24 cellular contexts compared by ENCODE assay signal in genomic region chr12:121875582-121875981, GRCh38. TPM values are rescaled to one million over a fixed set of nuclear protein-coding genes. Genes with fewer than 3 reads are reported as not detected.
DNase-seq lines count a peak whose midpoint lies in the region; ATAC-seq and TF ChIP-seq lines count a peak whose summit lies in the region.
"Had no signal": no experiment of that assay in that cellular context is flagged by ENCODE, and none has a peak within 500 bp of the region (broad histone marks: within the 10 kb centered on the region; RNA-seq: fewer than 3 reads in every experiment).

No MANE protein-coding gene starts in this region.

- no peaks in the 10 kb centered on the region for H3K9me3 Mint-ChIP-seq in stimulated activated naive B cell treated with anti-CD40 and anti-IgM and Interleukin-4, amounts not matched to agents 10 μg/mL and 1 μg/mL and 100 μg/mL, for 72 hours
- H3K9me3 Mint-ChIP-seq: CD4-positive, alpha-beta memory T cell; CD4-positive, CD25-positive, alpha-beta regulatory T cell; CD8-positive, alpha-beta memory T cell had no signal

- H3K27ac Mint-ChIP-seq in stimulated activated naive B cell treated with anti-CD40 and anti-IgM and Interleukin-4, amounts not matched to agents 10 μg/mL and 1 μg/mL and 100 μg/mL, for 72 hours, result no peak overlapping the region

- no peaks in the 10 kb centered on the region for H3K9me3 ChIP-seq in liver (ENCODE audit: control insufficient read depth in 4 of 4, low read length in 3 of 4)
- H3K9me3 ChIP-seq in neutrophil, result no peaks in the 10 kb centered on the region
- no peaks in the 10 kb centered on the region for H3K9me3 ChIP-seq in lower lobe of right lung
- H3K9me3 ChIP-seq: A549, BE2C, BLaER1 had no signal

- TF ChIP-seq RAD21 in liver (IDR thresholded peaks at IDR 0.05), result peak in 1 of 2 donors; percentile 5

- peak overlapping the region; percentile 76 to 82 for H3K27ac ChIP-seq in liver (ENCODE audit: low read depth in 1 of 2, low read length in 2 of 2)
- peak overlapping the region; percentile 83 for H3K27ac ChIP-seq in neutrophil
- no peak overlapping the region for H3K27ac ChIP-seq in lower lobe of right lung
- H3K27ac ChIP-seq: 22Rv1, A549, BLaER1 had no signal

- no peaks in the 10 kb centered on the region for H3K36me3 Mint-ChIP-seq in stimulated activated naive B cell treated with anti-CD40 and anti-IgM and Interleukin-4, amounts not matched to agents 10 μg/mL and 1 μg/mL and 100 μg/mL, for 72 hours
- H3K36me3 Mint-ChIP-seq: CD4-positive, alpha-beta memory T cell; CD4-positive, CD25-positive, alpha-beta regulatory T cell; CD8-positive, alpha-beta memory T cell had no signal

- DNase-seq in left lobe of liver (ENCODE audit: low spot score), result no peak
- DNase-seq in lower lobe of right lung, result no peak
- DNase-seq in stimulated activated naive B cell treated with anti-CD40 and anti-IgM and Interleukin-4, amounts not matched to agents 10 μg/mL and 1 μg/mL and 100 μg/mL, for 72 hours, result no peak
- DNase-seq: BE2C; C1 segment of cervical spinal cord; CD4-positive, alpha-beta memory T cell; CD4-positive, CD25-positive, alpha-beta regulatory T cell; CD8-positive, alpha-beta memory T cell; COR-L47; DMS 273 treated with DMSO at 0.1 percent for 48 hours; DMS153; DMS53; DMS79; DND-41; EL; GDM1 had no signal

- H3K27me3 Mint-ChIP-seq in stimulated activated naive B cell treated with anti-CD40 and anti-IgM and Interleukin-4, amounts not matched to agents 10 μg/mL and 1 μg/mL and 100 μg/mL, for 72 hours, result no peaks in the 10 kb centered on the region
- H3K27me3 Mint-ChIP-seq: CD4-positive, alpha-beta memory T cell; CD4-positive, CD25-positive, alpha-beta regulatory T cell; CD8-positive, alpha-beta memory T cell had no signal

- WGBS in liver, result 38% methylated on average over 6 of the region's 6 CpGs

- no peak overlapping the region for H3K4me3 ChIP-seq in liver (ENCODE audit: low read depth in 1 of 3, low read length in 3 of 3)
- H3K4me3 ChIP-seq in neutrophil (ENCODE audit: low read depth in 1 of 2, low read length in 1 of 2), result no peak overlapping the region
- no peak overlapping the region for H3K4me3 ChIP-seq in lower lobe of right lung
- H3K4me3 ChIP-seq: A549, BLaER1, GM12878 had no signal

- intact Hi-C loops in lower lobe of right lung (cut with DNase I), result no loop called here

- H3K36me3 ChIP-seq in liver (ENCODE audit: control insufficient read depth in 4 of 4, insufficient read depth in 3 of 4, low read depth in 1 of 4, low read length in 3 of 4) (no peaks in the 10 kb centered on the region), neutrophil (no peaks in the 10 kb centered on the region), lower lobe of right lung (no peaks in the 10 kb centered on the region)
- H3K36me3 ChIP-seq: BE2C, BLaER1 had no signal

- no peak overlapping the region for H3K4me3 Mint-ChIP-seq in stimulated activated naive B cell treated with anti-CD40 and anti-IgM and Interleukin-4, amounts not matched to agents 10 μg/mL and 1 μg/mL and 100 μg/mL, for 72 hours
- H3K4me3 Mint-ChIP-seq: CD4-positive, alpha-beta memory T cell; CD4-positive, CD25-positive, alpha-beta regulatory T cell; CD8-positive, alpha-beta memory T cell had no signal

- H3K4me1 Mint-ChIP-seq in stimulated activated naive B cell treated with anti-CD40 and anti-IgM and Interleukin-4, amounts not matched to agents 10 μg/mL and 1 μg/mL and 100 μg/mL, for 72 hours, result peaks cover 4 to 7% of the 10 kb centered on the region in 2 donors
- H3K4me1 Mint-ChIP-seq: CD4-positive, alpha-beta memory T cell; CD8-positive, alpha-beta memory T cell had no signal

- TF ChIP-seq CTCF in liver (IDR thresholded peaks at IDR 0.05; ENCODE audit: low read depth, low read length, missing input control) (no peak), neutrophil (IDR thresholded peaks at IDR 0.05) (no peak), lower lobe of right lung (IDR thresholded peaks at IDR 0.05) (no peak)

- H3K27me3 ChIP-seq in liver (ENCODE audit: control insufficient read depth in 4 of 4, insufficient read depth in 4 of 4, low read length in 3 of 4) (no peaks in the 10 kb centered on the region), neutrophil (no peaks in the 10 kb centered on the region), lower lobe of right lung (ENCODE audit: low read depth) (no peaks in the 10 kb centered on the region)
- H3K27me3 ChIP-seq: BE2C, BLaER1 had no signal

- H3K4me1 ChIP-seq in liver (ENCODE audit: control insufficient read depth in 4 of 4, insufficient read depth in 4 of 4, low read length in 3 of 4) (peaks cover 0 to 27% (median 18%) of the 10 kb centered on the region in 4 donors), neutrophil (ENCODE audit: control insufficient read depth in 1 of 2, insufficient read depth in 1 of 2, low read depth in 1 of 2, low read length in 1 of 2) (peaks cover 54 to 55% of the 10 kb centered on the region in 2 experiments), lower lobe of right lung (no peaks in the 10 kb centered on the region)
- H3K4me1 ChIP-seq: A549, BLaER1 had no signal

- H3K9ac ChIP-seq in liver (ENCODE audit: low read depth in 1 of 2, low read length in 2 of 2), result no peak overlapping the region
- H3K9ac ChIP-seq: BLaER1 had no signal

- ATAC-seq in left lobe of liver (peak; percentile 52), lower lobe of right lung (no peak), GM21390 (IDR thresholded peaks at IDR 0.05; ENCODE audit: unreplicated experiment) (no peak)
- no peak for ATAC-seq in stimulated activated naive B cell treated with anti-CD40 and anti-IgM and Interleukin-4, amounts not matched to agents 10 μg/mL and 1 μg/mL and 100 μg/mL, for 72 hours (replicated peaks)
- ATAC-seq: A549, GM12878 had no signal

TF ChIP-seq in liver, 16 proteins besides CTCF, POLR2A, EP300 and RAD21 (continues in another document):
- TF ChIP-seq NR2F2 (IDR thresholded peaks at IDR 0.05) (no peak), RXRA (IDR thresholded peaks at IDR 0.05) (peak; percentile 82 to 88), YY1 (IDR thresholded peaks at IDR 0.05) (no peak), HNF4A (conservative IDR thresholded peaks at IDR 0.05) (peak; percentile 40 to 48), GABPA (IDR thresholded peaks at IDR 0.05 in 1 of 2, conservative IDR thresholded peaks at IDR 0.05 in 1 of 2) (no peak), FOXA2 (IDR thresholded peaks at IDR 0.05) (peak; percentile 22), ZBTB33 (IDR thresholded peaks at IDR 0.05) (no peak), FOXA1 (IDR thresholded peaks at IDR 0.05) (no peak), HNF4G (IDR thresholded peaks at IDR 0.05) (no peak), REST (IDR thresholded peaks at IDR 0.05) (no peak), TAF1 (conservative IDR thresholded peaks at IDR 0.05) (no peak), SP1 (IDR thresholded peaks at IDR 0.05) (peak; percentile 61), ATF3 (IDR thresholded peaks at IDR 0.05) (no peak)

RNA-seq across cellular contexts. Expression of gene PSMD9, which starts 13.0 kb away (rescaled TPM):
- total RNA-seq in left lobe of liver (25.8 TPM), liver (10 to 100 TPM; 39.0 to 52.3 TPM), lower lobe of right lung (36.6 TPM)
- polyA plus RNA-seq in liver, result 10 to 100 TPM; 50.1 to 57.6 TPM

RNA-seq across cellular contexts. Expression of gene HPD, which starts 16.9 kb away (rescaled TPM):
- total RNA-seq in left lobe of liver (1,410 TPM), liver (100 to 1,000 TPM in 1 of 2 donors, 10 to 100 TPM in 1; 31.3 to 620 TPM), lower lobe of right lung (2.5 TPM)
- polyA plus RNA-seq in liver, result 100 to 1,000 TPM; 397 to 812 TPM
- total RNA-seq: CD4-positive, alpha-beta memory T cell; CD4-positive, CD25-positive, alpha-beta regulatory T cell; CD8-positive, alpha-beta memory T cell; Daoy had no signal
- polyA plus RNA-seq: CD4-positive, alpha-beta memory T cell; CD4-positive, CD25-positive, alpha-beta regulatory T cell; CD8-positive, alpha-beta memory T cell had no signal

RNA-seq across cellular contexts. Expression of gene CFAP251, which starts 42.8 kb away (rescaled TPM):
- 2.2 TPM for total RNA-seq in left lobe of liver
- total RNA-seq in liver, result 1 to 10 TPM; 1.6 to 4.0 TPM
- polyA plus RNA-seq in liver, result 1 to 10 TPM; 1.8 to 2.1 TPM
- 8.2 TPM for total RNA-seq in lower lobe of right lung
- polyA plus RNA-seq: CD8-positive, alpha-beta memory T cell had no signal
